ENCODE assay signal across 9 cellular contexts in genomic region chr13:73984949-73985691, GRCh38.
DNase-seq lines count a peak whose midpoint lies in the region; ATAC-seq, FAIRE-seq and TF ChIP-seq lines count a peak whose summit lies in the region.
"Had no signal": no experiment of that assay in that cellular context is flagged by ENCODE, and none has a peak within 500 bp of the region (broad histone marks: within the 10 kb centered on the region; RNA-seq: fewer than 3 reads in every experiment).

No MANE protein-coding gene starts in this region.

- POLR2A ChIA-PET in HepG2 (lab: Yijun Ruan, JAX), result no interaction called here

- BruUV-seq in HepG2 (replicated peaks; lab: Mats Ljungman, UMichigan), result no TSS peak

- H3K9me3 Mint-ChIP-seq in nephron progenitor cell (no peaks in the 10 kb centered on the region), neural progenitor cell (peaks cover 2% of the 10 kb centered on the region)

- no peak for TF ChIP-seq POLR2A in HepG2 (IDR thresholded peaks at IDR 0.05; ENCODE audit: insufficient read depth in 1 of 2, low read depth in 2 of 2, low read length in 2 of 2)

- H3K36me3 ChIP-seq in liver (ENCODE audit: control insufficient read depth in 4 of 4, insufficient read depth in 3 of 4, low read depth in 1 of 4, low read length in 3 of 4), result no peaks in the 10 kb centered on the region
- H3K36me3 ChIP-seq in HepG2 (replicated peaks in 1 of 2; ENCODE audit: control insufficient read depth in 1 of 2, insufficient read depth in 2 of 2, low read length in 2 of 2), result no peaks in the 10 kb centered on the region
- no peaks in the 10 kb centered on the region for H3K36me3 ChIP-seq in upper lobe of right lung
- no peaks in the 10 kb centered on the region for H3K36me3 ChIP-seq in neural progenitor cell

- H3K4me3 Mint-ChIP-seq in nephron progenitor cell (no peak overlapping the region), neural progenitor cell (no peak overlapping the region)

- no peak for TF ChIP-seq RAD21 in liver (IDR thresholded peaks at IDR 0.05)
- no peak for TF ChIP-seq RAD21 in HepG2 (CRISPR knock-in tag; IDR thresholded peaks at IDR 0.05)

- intact Hi-C loops in HepG2 (cut with micrococcal nuclease; ENCODE audit: unreplicated experiment), result no loop called here
- intact Hi-C loops in upper lobe of right lung (cut with DNase I), result no loop called here

- H3K9ac ChIP-seq in liver (ENCODE audit: low read depth in 1 of 2, low read length in 2 of 2) (no peak overlapping the region), HepG2 (ENCODE audit: insufficient read depth, low read depth, low read length) (no peak overlapping the region), neural progenitor cell (no peak overlapping the region)

- H3K36me3 Mint-ChIP-seq in nephron progenitor cell (ENCODE audit: low read depth) (peaks cover 15% of the 10 kb centered on the region), neural progenitor cell (peaks cover 12% of the 10 kb centered on the region)

- DNase-seq in HepG2 (ENCODE audit: low spot score) (no peak), nephron progenitor cell (no peak), upper lobe of right lung (peak; percentile 68), neural progenitor cell (ENCODE audit: low spot score) (no peak), AG08396 (ENCODE audit: low spot score) (no peak)
- peak; percentile 43 for DNase-seq in activated T-helper 9 cell treated with anti-CD3 and anti-CD28 coated beads, Interleukin-2, amount 50 U/mL, for 16 hours (ENCODE audit: low read depth)

- H3K4me2 ChIP-seq in HepG2 (ENCODE audit: low read depth, low read length), result no peak overlapping the region
- H3K4me2 ChIP-seq in neural progenitor cell, result no peak overlapping the region

- no peaks in the 10 kb centered on the region for H3K27me3 Mint-ChIP-seq in nephron progenitor cell (ENCODE audit: low read depth, poor library complexity)
- peaks cover 2% of the 10 kb centered on the region for H3K27me3 Mint-ChIP-seq in neural progenitor cell (ENCODE audit: insufficient read depth, low read depth)

- FAIRE-seq in HepG2 (lab: Jason Lieb, UNC), result no peak
- FAIRE-seq: colon had no signal

- TF ChIP-seq EP300 in HepG2 (IDR thresholded peaks at IDR 0.05; ENCODE audit: low read depth in 2 of 2, low read length in 2 of 2), result no peak
- TF ChIP-seq EP300 in HepG2 (CRISPR knock-in tag; IDR thresholded peaks at IDR 0.05; ENCODE audit: borderline replicate concordance), result no peak

- 81% methylated on average over 11 of the region's 11 CpGs for WGBS in liver
- 63% methylated on average over 8 of the region's 11 CpGs for WGBS in HepG2 (ENCODE audit: low lambda C conversion rate)

- peaks cover 0 to 12% (median 5%) of the 10 kb centered on the region in 4 donors for H3K4me1 ChIP-seq in liver (ENCODE audit: control insufficient read depth in 4 of 4, insufficient read depth in 4 of 4, low read length in 3 of 4)
- peaks cover 5% of the 10 kb centered on the region; the same call in 1 of the 2 replicates for H3K4me1 ChIP-seq in HepG2 (ENCODE audit: insufficient read depth, low read length)
- no peaks in the 10 kb centered on the region for H3K4me1 ChIP-seq in upper lobe of right lung
- H3K4me1 ChIP-seq in neural progenitor cell, result peaks cover 32% of the 10 kb centered on the region

- H2AFZ ChIP-seq in HepG2 (ENCODE audit: low read length), result no peak overlapping the region
- H2AFZ ChIP-seq in neural progenitor cell (replicated peaks), result no peak overlapping the region

- CTCF ChIA-PET in HepG2 (lab: Yijun Ruan, JAX; ENCODE audit: low intra/inter-chr PET ratio, low total read pairs), result no interaction called here

- H3K79me2 ChIP-seq in HepG2 (ENCODE audit: insufficient read depth, low read length), result no peaks in the 10 kb centered on the region
- H3K79me2 ChIP-seq in neural progenitor cell (ENCODE audit: low read depth), result peaks cover 3% of the 10 kb centered on the region

- no peaks in the 10 kb centered on the region for H3F3A ChIP-seq in neural progenitor cell (ENCODE audit: low read depth)

- H4K20me1 ChIP-seq in HepG2 (ENCODE audit: insufficient read depth, low read length) (no peaks in the 10 kb centered on the region), neural progenitor cell (ENCODE audit: low read depth) (no peaks in the 10 kb centered on the region)

- no peaks in the 10 kb centered on the region for H3K27me3 ChIP-seq in liver (ENCODE audit: control insufficient read depth in 4 of 4, insufficient read depth in 4 of 4, low read length in 3 of 4)
- no peaks in the 10 kb centered on the region for H3K27me3 ChIP-seq in HepG2 (ENCODE audit: control insufficient read depth in 1 of 2, insufficient read depth in 2 of 2, low read length in 2 of 2)
- H3K27me3 ChIP-seq in upper lobe of right lung, result no peaks in the 10 kb centered on the region
- H3K27me3 ChIP-seq in neural progenitor cell, result no peaks in the 10 kb centered on the region

- H3K27ac ChIP-seq in liver (ENCODE audit: low read depth in 1 of 2, low read length in 2 of 2), result no peak overlapping the region
- H3K27ac ChIP-seq in HepG2 (ENCODE audit: extremely low read length, insufficient read depth, low read length), result no peak overlapping the region
- no peak overlapping the region for H3K27ac ChIP-seq in upper lobe of right lung
- H3K27ac ChIP-seq in neural progenitor cell, result no peak overlapping the region

- in situ Hi-C loops in HepG2 (cut with HindIII; ENCODE audit: extremely low pct_ligation_motif_present, low pct_unique_long_range_greater_than_20kb), result no loop called here

- H3K4me3 ChIP-seq in liver (ENCODE audit: low read depth in 1 of 3, low read length in 3 of 3) (no peak overlapping the region), HepG2 (replicated peaks in 1 of 3; ENCODE audit: insufficient read depth in 1 of 3, low read depth in 2 of 3, low read length in 3 of 3) (no peak overlapping the region), upper lobe of right lung (no peak overlapping the region), neural progenitor cell (no peak overlapping the region)

- H3K9me3 ChIP-seq in liver (ENCODE audit: control insufficient read depth in 4 of 4, low read length in 3 of 4) (no peaks in the 10 kb centered on the region), HepG2 (ENCODE audit: low read length) (no peaks in the 10 kb centered on the region), upper lobe of right lung (no peaks in the 10 kb centered on the region), neural progenitor cell (ENCODE audit: low read depth) (no peaks in the 10 kb centered on the region)

- TF ChIP-seq CTCF in liver (IDR thresholded peaks at IDR 0.05; ENCODE audit: low read depth, low read length, missing input control) (no peak), HepG2 (CRISPR knock-in tag; IDR thresholded peaks at IDR 0.05) (no peak), nephron progenitor cell (IDR thresholded peaks at IDR 0.05) (no peak), upper lobe of right lung (IDR thresholded peaks at IDR 0.05) (no peak), neural progenitor cell (IDR thresholded peaks at IDR 0.05) (no peak)

- H3K27ac Mint-ChIP-seq in nephron progenitor cell (peak overlapping the region; percentile 19), neural progenitor cell (no peak overlapping the region)

- H3K4me1 Mint-ChIP-seq in nephron progenitor cell (peaks cover 26% of the 10 kb centered on the region), neural progenitor cell (peaks cover 8% of the 10 kb centered on the region)

- ATAC-seq in HepG2, result no peak
- peak; percentile 86 for ATAC-seq in upper lobe of right lung
- ATAC-seq in GM18867 (IDR thresholded peaks at IDR 0.05; ENCODE audit: unreplicated experiment), result no peak

TF ChIP-seq in liver, 16 proteins besides CTCF, POLR2A, EP300 and RAD21 (continues in another document):
- no peak for TF ChIP-seq ZBTB33 (IDR thresholded peaks at IDR 0.05)
- no peak for TF ChIP-seq HNF4A (conservative IDR thresholded peaks at IDR 0.05)
- TF ChIP-seq RXRA (IDR thresholded peaks at IDR 0.05), result peak in 1 of 2 donors; percentile 40
- no peak for TF ChIP-seq MAX (IDR thresholded peaks at IDR 0.05)
- no peak for TF ChIP-seq HNF4G (IDR thresholded peaks at IDR 0.05)

TF ChIP-seq in HepG2, 621 proteins besides CTCF, POLR2A, EP300 and RAD21 (continues in another document):
- TF ChIP-seq ZNF761 (CRISPR knock-in tag; conservative IDR thresholded peaks at IDR 0.05) (no peak), HIVEP1 (CRISPR knock-in tag; IDR thresholded peaks at IDR 0.05) (no peak), ISX (CRISPR knock-in tag; conservative IDR thresholded peaks at IDR 0.05) (no peak), RARG (CRISPR knock-in tag; IDR thresholded peaks at IDR 0.05; ENCODE audit: low read depth) (no peak), ZNF792 (CRISPR knock-in tag; IDR thresholded peaks at IDR 0.05) (no peak), NR0B2 (CRISPR knock-in tag; IDR thresholded peaks at IDR 0.05) (no peak), ZNF530 (CRISPR knock-in tag; IDR thresholded peaks at IDR 0.05; ENCODE audit: low read depth) (no peak), ZSCAN22 (CRISPR knock-in tag; IDR thresholded peaks at IDR 0.05) (no peak), TP53 (CRISPR knock-in tag; conservative IDR thresholded peaks at IDR 0.05) (no peak), ZNF691 (CRISPR knock-in tag; IDR thresholded peaks at IDR 0.05; ENCODE audit: borderline replicate concordance, low read depth) (no peak)

Comparison
In these comparisons a context has a peak if more than half of its experiments do, and no peak if none do; other contexts are left out.
1. DNase-seq: peak in activated T-helper 9 cell treated with anti-CD3 and anti-CD28 coated beads, Interleukin-2, amount 50 U/mL, for 16 hours (single experiment) and upper lobe of right lung (single experiment); none in HepG2 (single experiment), nephron progenitor cell (single experiment), neural progenitor cell (single experiment) and AG08396 (single experiment).